Comparison of ENCODE assay signal across 30 cellular contexts in the genomic region with DNA sequence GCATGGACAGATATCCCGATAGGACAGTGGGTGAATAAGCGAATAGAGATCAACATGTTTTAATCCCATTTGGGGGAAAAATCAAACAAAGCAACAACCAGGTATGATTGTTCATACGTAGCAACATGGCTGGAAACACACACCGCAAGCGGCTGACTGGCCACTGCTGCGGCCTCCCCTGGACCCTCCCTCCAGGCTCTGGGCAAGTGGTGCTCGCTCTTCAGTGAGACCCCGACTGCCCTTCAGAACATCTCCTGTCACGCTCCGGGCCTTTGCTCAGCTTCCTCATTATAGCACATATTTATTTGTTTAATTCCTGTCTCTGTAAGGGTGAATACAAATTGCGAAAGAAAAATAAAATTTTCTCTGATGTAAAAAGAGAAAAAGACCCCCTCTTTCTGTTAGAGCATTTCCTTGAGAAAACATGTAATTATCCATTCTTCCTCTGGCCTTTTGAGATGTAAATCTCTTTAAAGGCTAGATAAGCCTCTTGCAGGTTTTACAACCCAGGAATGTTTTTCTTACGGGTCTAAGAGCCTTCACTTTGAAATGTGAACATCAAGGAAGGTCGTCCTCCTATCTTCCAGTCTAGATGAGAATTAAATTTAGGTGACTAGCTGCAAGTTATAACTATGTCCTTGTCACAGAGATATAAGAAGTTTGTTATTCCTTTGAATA. TPM values are rescaled to one million over a fixed set of nuclear protein-coding genes. Genes with fewer than 3 reads are reported as not detected.
A peak's percentile ranks its signal among the peaks of the same experiment; 100 is the strongest.
DNase-seq lines count a peak whose midpoint lies in the region; ATAC-seq, FAIRE-seq and TF ChIP-seq lines count a peak whose summit lies in the region.
"Had no signal": no experiment of that assay in that cellular context is flagged by ENCODE, and none has a peak within 500 bp of the region (broad histone marks: within the 10 kb centered on the region; RNA-seq: fewer than 3 reads in every experiment).

No MANE protein-coding gene starts in this region.

- peaks cover 6% of the 10 kb centered on the region for H3K9me3 Mint-ChIP-seq in astrocyte (ENCODE audit: unreplicated experiment)
- H3K9me3 Mint-ChIP-seq in activated CD4-positive, alpha-beta T cell treated with anti-CD3 and anti-CD28 coated beads for 36 hours (ENCODE audit: low read depth) = no peaks in the 10 kb centered on the region
- no peaks in the 10 kb centered on the region for H3K9me3 Mint-ChIP-seq in activated CD8-positive, alpha-beta T cell treated with anti-CD3 and anti-CD28 coated beads for 36 hours
- H3K9me3 Mint-ChIP-seq: activated CD4-positive, alpha-beta T cell treated with anti-CD3 and anti-CD28 coated beads, Interleukin-2, amount 10 ng/mL, durations not matched to agents 7 days and 5 days; activated T-cell treated with anti-CD3 and anti-CD28 coated beads, Interleukin-2, amount 50 U/mL, for 72 hours; CD4-positive, CD25-positive, alpha-beta regulatory T cell; stimulated activated effector memory CD8-positive, alpha-beta T cell treated with anti-CD3 and anti-CD28 coated beads, Interleukin-12 subunit alpha, Interleukin-12 subunit beta, amount 100 ng/mL, for 72 hours had no signal

- H3K9me3 ChIP-seq in astrocyte (ENCODE audit: insufficient read depth, low read depth, low read length) (no peaks in the 10 kb centered on the region), smooth muscle cell (replicated peaks; ENCODE audit: low read depth) (no peaks in the 10 kb centered on the region)
- H3K9me3 ChIP-seq: spleen, uterus had no signal

- WGBS in smooth muscle cell (ENCODE audit: low lambda C conversion rate) = 21% methylated on average over 13 of the region's 13 CpGs

- FAIRE-seq in astrocyte (lab: Jason Lieb, UNC) = no peak
- FAIRE-seq: endometrium had no signal

- CTCF ChIA-PET in activated CD4-positive, alpha-beta T cell treated with anti-CD3 and anti-CD28 coated beads for 36 hours (lab: Charles Lee) = interaction anchor here (1.2 kb wide), 1 partner anchor 12 kb away, joined by 3 read pairs; no protein-coding TSS in a partner anchor
- CTCF ChIA-PET in activated CD8-positive, alpha-beta T cell treated with anti-CD3 and anti-CD28 coated beads for 36 hours (lab: Charles Lee) = interaction anchor here (0.8 kb wide), 1 partner anchor 99 kb away, joined by 3 read pairs; a partner anchor contains a TSS

- H3K36me3 ChIP-seq in H7 (replicated peaks; ENCODE audit: control insufficient read depth, insufficient read depth, low read length) (no peaks in the 10 kb centered on the region), astrocyte (ENCODE audit: insufficient read depth, low read length) (no peaks in the 10 kb centered on the region), smooth muscle cell (ENCODE audit: low read depth) (no peaks in the 10 kb centered on the region)
- H3K36me3 ChIP-seq: cardiac muscle cell, spleen, uterus had no signal

- H3K79me2 ChIP-seq in astrocyte (ENCODE audit: insufficient read depth, low read length) (no peaks in the 10 kb centered on the region), smooth muscle cell (ENCODE audit: low read depth) (no peaks in the 10 kb centered on the region)

- H3K27me3 Mint-ChIP-seq in astrocyte (ENCODE audit: low read depth, unreplicated experiment) = peaks cover 56% of the 10 kb centered on the region
- peaks cover 33% of the 10 kb centered on the region for H3K27me3 Mint-ChIP-seq in activated CD4-positive, alpha-beta T cell treated with anti-CD3 and anti-CD28 coated beads for 36 hours
- peaks cover 36% of the 10 kb centered on the region for H3K27me3 Mint-ChIP-seq in activated CD8-positive, alpha-beta T cell treated with anti-CD3 and anti-CD28 coated beads for 36 hours

- no peak overlapping the region for H3K27ac Mint-ChIP-seq in astrocyte (ENCODE audit: unreplicated experiment)
- no peak overlapping the region for H3K27ac Mint-ChIP-seq in activated CD4-positive, alpha-beta T cell treated with anti-CD3 and anti-CD28 coated beads for 36 hours
- H3K27ac Mint-ChIP-seq in activated CD8-positive, alpha-beta T cell treated with anti-CD3 and anti-CD28 coated beads for 36 hours = no peak overlapping the region
- H3K27ac Mint-ChIP-seq: activated CD4-positive, alpha-beta T cell treated with anti-CD3 and anti-CD28 coated beads, Interleukin-2, amount 10 ng/mL, durations not matched to agents 7 days and 5 days; activated CD8-positive, alpha-beta memory T cell treated with anti-CD3 and anti-CD28 coated beads, Interleukin-2, amount 10 ng/mL, durations not matched to agents 7 days and 5 days; activated T-cell treated with anti-CD3 and anti-CD28 coated beads, Interleukin-2, amount 50 U/mL, for 72 hours; stimulated activated effector memory CD8-positive, alpha-beta T cell treated with anti-CD3 and anti-CD28 coated beads, Interleukin-12 subunit alpha, Interleukin-12 subunit beta, amount 100 ng/mL, for 72 hours had no signal

- H3K9ac ChIP-seq in astrocyte (ENCODE audit: low read length) (no peak overlapping the region), smooth muscle cell (ENCODE audit: low read depth) (no peak overlapping the region)
- H3K9ac ChIP-seq: GM23248 had no signal

- peak overlapping the region; percentile 19 for H2AFZ ChIP-seq in astrocyte (ENCODE audit: low read depth, low read length)
- peak overlapping the region; percentile 18 for H2AFZ ChIP-seq in smooth muscle cell (ENCODE audit: low read depth)

- no peaks in the 10 kb centered on the region for H3K4me1 Mint-ChIP-seq in astrocyte (ENCODE audit: low read depth, unreplicated experiment)
- H3K4me1 Mint-ChIP-seq in activated CD4-positive, alpha-beta T cell treated with anti-CD3 and anti-CD28 coated beads for 36 hours = peaks cover 2% of the 10 kb centered on the region
- peaks cover 9% of the 10 kb centered on the region for H3K4me1 Mint-ChIP-seq in activated CD8-positive, alpha-beta T cell treated with anti-CD3 and anti-CD28 coated beads for 36 hours (ENCODE audit: low read depth)

- POLR2A ChIA-PET in activated CD4-positive, alpha-beta T cell treated with anti-CD3 and anti-CD28 coated beads for 36 hours (lab: Charles Lee) = no interaction called here
- POLR2A ChIA-PET in activated CD8-positive, alpha-beta T cell treated with anti-CD3 and anti-CD28 coated beads for 36 hours (lab: Charles Lee) = no interaction called here

- H4K20me1 ChIP-seq in astrocyte (ENCODE audit: insufficient read depth, low read length) (no peaks in the 10 kb centered on the region), smooth muscle cell (ENCODE audit: low read depth) (no peaks in the 10 kb centered on the region)

- H3K27ac ChIP-seq in astrocyte (ENCODE audit: low read depth, low read length) (no peak overlapping the region), smooth muscle cell (ENCODE audit: low read depth) (no peak overlapping the region)
- H3K27ac ChIP-seq: cardiac muscle cell, GM23248, RWPE1, SK-N-MC, spleen, uterus had no signal

- no peaks in the 10 kb centered on the region for H3K36me3 Mint-ChIP-seq in astrocyte (ENCODE audit: low read depth, unreplicated experiment)
- no peaks in the 10 kb centered on the region for H3K36me3 Mint-ChIP-seq in activated CD4-positive, alpha-beta T cell treated with anti-CD3 and anti-CD28 coated beads for 36 hours (ENCODE audit: low read depth)
- no peaks in the 10 kb centered on the region for H3K36me3 Mint-ChIP-seq in activated CD8-positive, alpha-beta T cell treated with anti-CD3 and anti-CD28 coated beads for 36 hours (ENCODE audit: low read depth)
- H3K36me3 Mint-ChIP-seq: activated CD8-positive, alpha-beta memory T cell treated with anti-CD3 and anti-CD28 coated beads, Interleukin-2, amount 10 ng/mL, durations not matched to agents 7 days and 5 days; CD4-positive, CD25-positive, alpha-beta regulatory T cell; stimulated activated effector memory CD8-positive, alpha-beta T cell treated with anti-CD3 and anti-CD28 coated beads, Interleukin-12 subunit alpha, Interleukin-12 subunit beta, amount 100 ng/mL, for 72 hours had no signal

- no peaks in the 10 kb centered on the region for H3F3A ChIP-seq in smooth muscle cell (ENCODE audit: low read depth)

- peak; percentile 46 for DNase-seq in H7
- DNase-seq in astrocyte (ENCODE audit: low read depth) = no peak
- DNase-seq in islet precursor cell = peak; percentile 69
- DNase-seq in smooth muscle cell (lab: John Stamatoyannopoulos, UW; ENCODE audit: unreplicated experiment) = no peak
- no peak for DNase-seq in NCI-H1417 (lab: John Stamatoyannopoulos, UW)
- DNase-seq in activated CD4-positive, alpha-beta T cell treated with anti-CD3 and anti-CD28 coated beads for 36 hours = no peak
- DNase-seq in activated CD8-positive, alpha-beta T cell treated with anti-CD3 and anti-CD28 coated beads for 36 hours = no peak
- DNase-seq: activated CD4-positive, alpha-beta T cell treated with anti-CD3 and anti-CD28 coated beads, Interleukin-2, amount 10 ng/mL, durations not matched to agents 7 days and 5 days; activated CD8-positive, alpha-beta memory T cell treated with anti-CD3 and anti-CD28 coated beads, Interleukin-2, amount 10 ng/mL, durations not matched to agents 7 days and 5 days; activated naive CD4-positive, alpha-beta T cell treated with Interleukin-2 at 50 U/mL for 16 hours; activated T-cell treated with anti-CD3 and anti-CD28 coated beads, Interleukin-2, amount 50 U/mL, for 72 hours; amniotic stem cell; CD4-positive, CD25-positive, alpha-beta regulatory T cell; cortex of kidney; GM23248; mammary epithelial cell; NCI-H1092; NCI-H1930; NCI-H226; NCI-H748 treated with DMSO at 0.1 percent for 48 hours; occipital lobe; spleen; stimulated activated CD4-positive, alpha-beta T cell treated with anti-CD3 and anti-CD28 coated beads, Interleukin-2, amount 100 ng/mL, for 48 hours; T-helper 2 cell; uterus had no signal

- peak overlapping the region; percentile 46 for H3K4me2 ChIP-seq in astrocyte (ENCODE audit: low read length)
- peak overlapping the region; percentile 73 for H3K4me2 ChIP-seq in smooth muscle cell

- H3K4me3 ChIP-seq in H7 (ENCODE audit: insufficient read depth, low read depth, low read length) = no peak overlapping the region
- no peak overlapping the region for H3K4me3 ChIP-seq in astrocyte (ENCODE audit: insufficient read depth, low read depth, low read length)
- H3K4me3 ChIP-seq in smooth muscle cell = peak overlapping the region; percentile 27
- H3K4me3 ChIP-seq: cardiac muscle cell, GM23248, SK-N-MC, spleen, uterus had no signal

- intact Hi-C loops in activated CD4-positive, alpha-beta T cell treated with anti-CD3 and anti-CD28 coated beads for 36 hours (cut with DNase I, micrococcal nuclease) = loop anchor here in 1 of 2 experiments (10.0 kb wide), 1 partner anchor 1703 kb away; no protein-coding TSS in a partner anchor
- intact Hi-C loops in activated CD8-positive, alpha-beta T cell treated with anti-CD3 and anti-CD28 coated beads for 36 hours (cut with micrococcal nuclease) = no loop called here

- ATAC-seq in activated CD4-positive, alpha-beta T cell treated with anti-CD3 and anti-CD28 coated beads for 36 hours = no peak
- no peak for ATAC-seq in activated CD8-positive, alpha-beta T cell treated with anti-CD3 and anti-CD28 coated beads for 36 hours
- ATAC-seq: activated CD8-positive, alpha-beta memory T cell treated with anti-CD3 and anti-CD28 coated beads, Interleukin-2, amount 10 ng/mL, durations not matched to agents 7 days and 5 days; activated T-cell treated with anti-CD3 and anti-CD28 coated beads, Interleukin-2, amount 50 U/mL, for 72 hours; stimulated activated effector memory CD8-positive, alpha-beta T cell treated with anti-CD3 and anti-CD28 coated beads, Interleukin-12 subunit alpha, Interleukin-12 subunit beta, amount 100 ng/mL, for 72 hours had no signal

- H3K4me3 Mint-ChIP-seq in astrocyte (ENCODE audit: unreplicated experiment) = no peak overlapping the region
- no peak overlapping the region for H3K4me3 Mint-ChIP-seq in activated CD4-positive, alpha-beta T cell treated with anti-CD3 and anti-CD28 coated beads for 36 hours
- H3K4me3 Mint-ChIP-seq in activated CD8-positive, alpha-beta T cell treated with anti-CD3 and anti-CD28 coated beads for 36 hours = no peak overlapping the region
- H3K4me3 Mint-ChIP-seq: activated CD4-positive, alpha-beta T cell treated with anti-CD3 and anti-CD28 coated beads, Interleukin-2, amount 10 ng/mL, durations not matched to agents 7 days and 5 days; activated CD8-positive, alpha-beta memory T cell treated with anti-CD3 and anti-CD28 coated beads, Interleukin-2, amount 10 ng/mL, durations not matched to agents 7 days and 5 days; activated T-cell treated with anti-CD3 and anti-CD28 coated beads, Interleukin-2, amount 50 U/mL, for 72 hours; CD4-positive, CD25-positive, alpha-beta regulatory T cell; stimulated activated effector memory CD8-positive, alpha-beta T cell treated with anti-CD3 and anti-CD28 coated beads, Interleukin-12 subunit alpha, Interleukin-12 subunit beta, amount 100 ng/mL, for 72 hours had no signal

- H3K4me1 ChIP-seq in astrocyte (ENCODE audit: insufficient read depth, low read length) (peaks cover 4% of the 10 kb centered on the region), smooth muscle cell (ENCODE audit: low read depth) (peaks cover 21% of the 10 kb centered on the region)
- H3K4me1 ChIP-seq: uterus had no signal

- TF ChIP-seq CTCF in astrocyte (IDR thresholded peaks at IDR 0.05; ENCODE audit: insufficient read depth, low read depth, low read length) = no peak
- no peak for TF ChIP-seq CTCF in smooth muscle cell (IDR thresholded peaks at IDR 0.05; ENCODE audit: borderline replicate concordance, insufficient read depth, poor library complexity, severe bottlenecking)
- no peak for TF ChIP-seq CTCF in activated CD8-positive, alpha-beta T cell treated with anti-CD3 and anti-CD28 coated beads for 36 hours (IDR thresholded peaks at IDR 0.05)

- H3K27me3 ChIP-seq in H7 (ENCODE audit: control insufficient read depth, insufficient read depth, low read length) (peaks cover 40% of the 10 kb centered on the region), astrocyte (ENCODE audit: insufficient read depth, low read length) (peaks cover 9% of the 10 kb centered on the region), smooth muscle cell (ENCODE audit: low read depth) (peaks cover 18% of the 10 kb centered on the region)
- H3K27me3 ChIP-seq: uterus had no signal

RNA-seq across cellular contexts. Expression of a gene that starts 11.0 kb away (rescaled TPM):
- total RNA-seq in H7 (2014; rRNA removed; shearing (Covaris generic)) = 19.1 and 23.9 TPM in 2 replicates
- total RNA-seq in astrocyte (40.5 and 46.3 TPM in 2 replicates), smooth muscle cell (32.3 and 38.2 TPM in 2 replicates)
- polyA plus RNA-seq in smooth muscle cell = 32.0 and 43.7 TPM in 2 replicates
- 1 to 10 TPM; 4.5 to 4.8 TPM for total RNA-seq in activated CD4-positive, alpha-beta T cell treated with anti-CD3 and anti-CD28 coated beads for 36 hours
- 1 to 10 TPM; 3.7 to 4.5 TPM for total RNA-seq in activated CD8-positive, alpha-beta T cell treated with anti-CD3 and anti-CD28 coated beads for 36 hours

RNA-seq across cellular contexts. Expression of a gene that starts 44.2 kb away (rescaled TPM):
- 158 and 160 TPM in 2 replicates for total RNA-seq in H7 (2014; rRNA removed; shearing (Covaris generic))
- total RNA-seq in astrocyte = 10.4 and 14.8 TPM in 2 replicates
- 9.2 and 12.7 TPM in 2 replicates for total RNA-seq in smooth muscle cell
- polyA plus RNA-seq in smooth muscle cell = 13.8 and 13.9 TPM in 2 replicates
- total RNA-seq in activated CD4-positive, alpha-beta T cell treated with anti-CD3 and anti-CD28 coated beads for 36 hours = 100 to 1,000 TPM; 103 to 114 TPM
- total RNA-seq in activated CD8-positive, alpha-beta T cell treated with anti-CD3 and anti-CD28 coated beads for 36 hours = 100 to 1,000 TPM in 1 of 2 experiments, 10 to 100 TPM in 1; 97.5 to 100 TPM

RNA-seq across cellular contexts. Expression of a gene that starts 44.7 kb away (rescaled TPM):
- total RNA-seq in H7 (2014; rRNA removed; shearing (Covaris generic)) = 71.1 and 100 TPM in 2 replicates
- total RNA-seq in astrocyte (28.5 and 30.3 TPM in 2 replicates), smooth muscle cell (38.5 and 52.4 TPM in 2 replicates)
- polyA plus RNA-seq in smooth muscle cell = 21.6 and 27.8 TPM in 2 replicates
- 10 to 100 TPM; 62.0 to 84.2 TPM for total RNA-seq in activated CD4-positive, alpha-beta T cell treated with anti-CD3 and anti-CD28 coated beads for 36 hours
- total RNA-seq in activated CD8-positive, alpha-beta T cell treated with anti-CD3 and anti-CD28 coated beads for 36 hours = 10 to 100 TPM; 63.4 to 66.2 TPM

Comparison
In these comparisons a context has a peak if more than half of its experiments do, and no peak if none do; other contexts are left out.
1. DNase-seq: peak in H7 (single experiment) and islet precursor cell (single experiment); none in astrocyte (single experiment), smooth muscle cell (single experiment), NCI-H1417 (0 of 3), activated CD4-positive, alpha-beta T cell treated with anti-CD3 and anti-CD28 coated beads for 36 hours (single experiment) and activated CD8-positive, alpha-beta T cell treated with anti-CD3 and anti-CD28 coated beads for 36 hours (single experiment).